ENCODE assay signal across 8 cellular contexts in genomic region chr3:130097096-130097495, GRCh38. TPM values are rescaled to one million over a fixed set of nuclear protein-coding genes. Genes with fewer than 3 reads are reported as not detected.
"Had no signal": no experiment of that assay in that cellular context is flagged by ENCODE, and none has a peak within 500 bp of the region (broad histone marks: within the 10 kb centered on the region; RNA-seq: fewer than 3 reads in every experiment).

No MANE protein-coding gene starts in this region.

RNA-seq across cellular contexts. Expression of gene ALG1L2, which starts 15.5 kb away (rescaled TPM):
- total RNA-seq: activated naive CD4-positive, alpha-beta T cell treated with anti-CD3 and anti-CD28 coated beads for 36 hours; ascending aorta; cardiac muscle cell; endothelial cell of umbilical vein; esophagus squamous epithelium; gastroesophageal sphincter; glomerular endothelial cell; heart right ventricle had no signal
